ENCODE assay signal across 1 cellular context in the genomic region with DNA sequence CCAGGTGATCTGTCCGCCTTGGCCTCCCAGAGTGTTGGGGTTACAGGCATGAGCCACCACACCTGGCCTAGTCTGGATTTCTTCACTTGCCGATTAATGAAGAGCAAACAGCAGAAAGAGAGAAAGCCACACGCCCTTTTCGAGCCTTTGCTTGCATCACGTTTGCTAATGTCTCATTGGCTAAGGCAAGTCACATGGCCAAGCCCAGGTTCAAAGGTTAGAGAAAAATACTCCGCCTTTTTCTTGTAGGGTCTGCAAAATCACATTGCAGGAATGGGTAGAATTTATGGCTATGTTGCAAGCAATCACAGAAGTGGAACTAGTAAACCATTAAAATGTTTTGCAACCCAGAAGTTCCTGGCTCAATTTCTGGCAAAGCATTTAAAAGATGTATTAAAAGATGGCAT.
TF ChIP-seq lines count a peak whose summit lies in the region.

No MANE protein-coding gene starts in this region.

TF ChIP-seq in H1, 55 proteins besides CTCF, POLR2A, EP300 and RAD21:
- no peak for TF ChIP-seq CBX8 (IDR thresholded peaks at IDR 0.05; ENCODE audit: borderline replicate concordance, low read depth, low read length)
- TF ChIP-seq MAFK (IDR thresholded peaks at IDR 0.05; ENCODE audit: low read depth, low read length) = no peak
- TF ChIP-seq PHF8 (conservative IDR thresholded peaks at IDR 0.05; ENCODE audit: low read depth, low read length) = no peak
- no peak for TF ChIP-seq RXRA (IDR thresholded peaks at IDR 0.05; ENCODE audit: insufficient read depth, low read depth, low read length)
- TF ChIP-seq, protein P1, sequence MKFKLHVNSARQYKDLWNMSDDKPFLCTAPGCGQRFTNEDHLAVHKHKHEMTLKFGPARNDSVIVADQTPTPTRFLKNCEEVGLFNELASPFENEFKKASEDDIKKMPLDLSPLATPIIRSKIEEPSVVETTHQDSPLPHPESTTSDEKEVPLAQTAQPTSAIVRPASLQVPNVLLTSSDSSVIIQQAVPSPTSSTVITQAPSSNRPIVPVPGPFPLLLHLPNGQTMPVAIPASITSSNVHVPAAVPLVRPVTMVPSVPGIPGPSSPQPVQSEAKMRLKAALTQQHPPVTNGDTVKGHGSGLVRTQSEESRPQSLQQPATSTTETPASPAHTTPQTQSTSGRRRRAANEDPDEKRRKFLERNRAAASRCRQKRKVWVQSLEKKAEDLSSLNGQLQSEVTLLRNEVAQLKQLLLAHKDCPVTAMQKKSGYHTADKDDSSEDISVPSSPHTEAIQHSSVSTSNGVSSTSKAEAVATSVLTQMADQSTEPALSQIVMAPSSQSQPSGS (IDR thresholded peaks at IDR 0.05; ENCODE audit: low read length) = no peak
- TF ChIP-seq TAF1 (IDR thresholded peaks at IDR 0.05; ENCODE audit: low read depth, low read length) = no peak
- no peak for TF ChIP-seq POU5F1 (IDR thresholded peaks at IDR 0.05; ENCODE audit: low read depth, low read length)
- TF ChIP-seq CTBP2 (IDR thresholded peaks at IDR 0.05; ENCODE audit: borderline replicate concordance, insufficient read depth, insufficient read length, low read length) = no peak
- no peak for TF ChIP-seq CHD1 (IDR thresholded peaks at IDR 0.05; ENCODE audit: low read depth, low read length)
- TF ChIP-seq, protein P2, sequence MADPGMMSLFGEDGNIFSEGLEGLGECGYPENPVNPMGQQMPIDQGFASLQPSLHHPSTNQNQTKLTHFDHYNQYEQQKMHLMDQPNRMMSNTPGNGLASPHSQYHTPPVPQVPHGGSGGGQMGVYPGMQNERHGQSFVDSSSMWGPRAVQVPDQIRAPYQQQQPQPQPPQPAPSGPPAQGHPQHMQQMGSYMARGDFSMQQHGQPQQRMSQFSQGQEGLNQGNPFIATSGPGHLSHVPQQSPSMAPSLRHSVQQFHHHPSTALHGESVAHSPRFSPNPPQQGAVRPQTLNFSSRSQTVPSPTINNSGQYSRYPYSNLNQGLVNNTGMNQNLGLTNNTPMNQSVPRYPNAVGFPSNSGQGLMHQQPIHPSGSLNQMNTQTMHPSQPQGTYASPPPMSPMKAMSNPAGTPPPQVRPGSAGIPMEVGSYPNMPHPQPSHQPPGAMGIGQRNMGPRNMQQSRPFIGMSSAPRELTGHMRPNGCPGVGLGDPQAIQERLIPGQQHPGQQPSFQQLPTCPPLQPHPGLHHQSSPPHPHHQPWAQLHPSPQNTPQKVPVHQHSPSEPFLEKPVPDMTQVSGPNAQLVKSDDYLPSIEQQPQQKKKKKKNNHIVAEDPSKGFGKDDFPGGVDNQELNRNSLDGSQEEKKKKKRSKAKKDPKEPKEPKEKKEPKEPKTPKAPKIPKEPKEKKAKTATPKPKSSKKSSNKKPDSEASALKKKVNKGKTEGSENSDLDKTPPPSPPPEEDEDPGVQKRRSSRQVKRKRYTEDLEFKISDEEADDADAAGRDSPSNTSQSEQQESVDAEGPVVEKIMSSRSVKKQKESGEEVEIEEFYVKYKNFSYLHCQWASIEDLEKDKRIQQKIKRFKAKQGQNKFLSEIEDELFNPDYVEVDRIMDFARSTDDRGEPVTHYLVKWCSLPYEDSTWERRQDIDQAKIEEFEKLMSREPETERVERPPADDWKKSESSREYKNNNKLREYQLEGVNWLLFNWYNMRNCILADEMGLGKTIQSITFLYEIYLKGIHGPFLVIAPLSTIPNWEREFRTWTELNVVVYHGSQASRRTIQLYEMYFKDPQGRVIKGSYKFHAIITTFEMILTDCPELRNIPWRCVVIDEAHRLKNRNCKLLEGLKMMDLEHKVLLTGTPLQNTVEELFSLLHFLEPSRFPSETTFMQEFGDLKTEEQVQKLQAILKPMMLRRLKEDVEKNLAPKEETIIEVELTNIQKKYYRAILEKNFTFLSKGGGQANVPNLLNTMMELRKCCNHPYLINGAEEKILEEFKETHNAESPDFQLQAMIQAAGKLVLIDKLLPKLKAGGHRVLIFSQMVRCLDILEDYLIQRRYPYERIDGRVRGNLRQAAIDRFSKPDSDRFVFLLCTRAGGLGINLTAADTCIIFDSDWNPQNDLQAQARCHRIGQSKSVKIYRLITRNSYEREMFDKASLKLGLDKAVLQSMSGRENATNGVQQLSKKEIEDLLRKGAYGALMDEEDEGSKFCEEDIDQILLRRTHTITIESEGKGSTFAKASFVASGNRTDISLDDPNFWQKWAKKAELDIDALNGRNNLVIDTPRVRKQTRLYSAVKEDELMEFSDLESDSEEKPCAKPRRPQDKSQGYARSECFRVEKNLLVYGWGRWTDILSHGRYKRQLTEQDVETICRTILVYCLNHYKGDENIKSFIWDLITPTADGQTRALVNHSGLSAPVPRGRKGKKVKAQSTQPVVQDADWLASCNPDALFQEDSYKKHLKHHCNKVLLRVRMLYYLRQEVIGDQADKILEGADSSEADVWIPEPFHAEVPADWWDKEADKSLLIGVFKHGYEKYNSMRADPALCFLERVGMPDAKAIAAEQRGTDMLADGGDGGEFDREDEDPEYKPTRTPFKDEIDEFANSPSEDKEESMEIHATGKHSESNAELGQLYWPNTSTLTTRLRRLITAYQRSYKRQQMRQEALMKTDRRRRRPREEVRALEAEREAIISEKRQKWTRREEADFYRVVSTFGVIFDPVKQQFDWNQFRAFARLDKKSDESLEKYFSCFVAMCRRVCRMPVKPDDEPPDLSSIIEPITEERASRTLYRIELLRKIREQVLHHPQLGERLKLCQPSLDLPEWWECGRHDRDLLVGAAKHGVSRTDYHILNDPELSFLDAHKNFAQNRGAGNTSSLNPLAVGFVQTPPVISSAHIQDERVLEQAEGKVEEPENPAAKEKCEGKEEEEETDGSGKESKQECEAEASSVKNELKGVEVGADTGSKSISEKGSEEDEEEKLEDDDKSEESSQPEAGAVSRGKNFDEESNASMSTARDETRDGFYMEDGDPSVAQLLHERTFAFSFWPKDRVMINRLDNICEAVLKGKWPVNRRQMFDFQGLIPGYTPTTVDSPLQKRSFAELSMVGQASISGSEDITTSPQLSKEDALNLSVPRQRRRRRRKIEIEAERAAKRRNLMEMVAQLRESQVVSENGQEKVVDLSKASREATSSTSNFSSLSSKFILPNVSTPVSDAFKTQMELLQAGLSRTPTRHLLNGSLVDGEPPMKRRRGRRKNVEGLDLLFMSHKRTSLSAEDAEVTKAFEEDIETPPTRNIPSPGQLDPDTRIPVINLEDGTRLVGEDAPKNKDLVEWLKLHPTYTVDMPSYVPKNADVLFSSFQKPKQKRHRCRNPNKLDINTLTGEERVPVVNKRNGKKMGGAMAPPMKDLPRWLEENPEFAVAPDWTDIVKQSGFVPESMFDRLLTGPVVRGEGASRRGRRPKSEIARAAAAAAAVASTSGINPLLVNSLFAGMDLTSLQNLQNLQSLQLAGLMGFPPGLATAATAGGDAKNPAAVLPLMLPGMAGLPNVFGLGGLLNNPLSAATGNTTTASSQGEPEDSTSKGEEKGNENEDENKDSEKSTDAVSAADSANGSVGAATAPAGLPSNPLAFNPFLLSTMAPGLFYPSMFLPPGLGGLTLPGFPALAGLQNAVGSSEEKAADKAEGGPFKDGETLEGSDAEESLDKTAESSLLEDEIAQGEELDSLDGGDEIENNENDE (IDR thresholded peaks at IDR 0.05; ENCODE audit: insufficient replicate concordance, low read length) = no peak
- no peak for TF ChIP-seq KDM1A (IDR thresholded peaks at IDR 0.05; ENCODE audit: borderline replicate concordance, low read length)
- no peak for TF ChIP-seq JUND (IDR thresholded peaks at IDR 0.05; ENCODE audit: low read length)
- TF ChIP-seq ASH2L (IDR thresholded peaks at IDR 0.05; ENCODE audit: low read length) = no peak
- TF ChIP-seq, protein P3, sequence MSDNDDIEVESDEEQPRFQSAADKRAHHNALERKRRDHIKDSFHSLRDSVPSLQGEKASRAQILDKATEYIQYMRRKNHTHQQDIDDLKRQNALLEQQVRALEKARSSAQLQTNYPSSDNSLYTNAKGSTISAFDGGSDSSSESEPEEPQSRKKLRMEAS (IDR thresholded peaks at IDR 0.05) = no peak
- no peak for TF ChIP-seq NRF1 (IDR thresholded peaks at IDR 0.05; ENCODE audit: low read depth, low read length)
- TF ChIP-seq GABPA (IDR thresholded peaks at IDR 0.05; ENCODE audit: borderline replicate concordance, insufficient read depth, low read length) = no peak
- no peak for TF ChIP-seq RBBP5 (IDR thresholded peaks at IDR 0.05; ENCODE audit: borderline replicate concordance, low read depth, low read length)
- no peak for TF ChIP-seq SRF (IDR thresholded peaks at IDR 0.05; ENCODE audit: low read depth, low read length)
- no peak for TF ChIP-seq SAP30 (IDR thresholded peaks at IDR 0.05; ENCODE audit: insufficient read depth, insufficient replicate concordance, low read length)
- no peak for TF ChIP-seq TEAD4 (IDR thresholded peaks at IDR 0.05; ENCODE audit: low read depth, low read length)
